In the genomic region with DNA sequence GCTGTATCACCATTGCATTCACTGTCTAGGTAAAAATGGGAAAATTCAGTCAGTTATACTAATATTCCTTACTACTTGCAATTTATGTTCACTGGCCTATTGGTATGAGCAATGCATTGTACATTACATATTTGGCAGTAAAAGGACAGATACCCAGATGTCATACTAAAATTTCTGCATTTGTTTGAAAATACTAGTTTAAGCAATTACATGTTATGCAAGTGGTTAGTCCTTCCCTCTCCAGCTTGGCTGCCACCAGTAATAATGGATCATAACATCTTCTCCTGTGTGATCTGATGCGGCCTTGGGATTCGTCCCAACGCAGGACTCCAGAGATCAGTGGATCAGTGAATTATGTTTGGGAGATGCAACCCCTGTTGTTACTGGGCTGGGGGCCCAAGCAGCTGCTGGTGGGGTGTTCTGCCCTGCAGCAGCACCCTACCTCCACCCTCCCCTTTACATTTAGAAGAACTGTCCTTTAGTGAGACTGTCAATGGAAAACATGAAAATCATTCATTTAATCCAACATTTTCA, we compare ENCODE assay signal across 11 cellular contexts. TPM values are rescaled to one million over a fixed set of nuclear protein-coding genes. Genes with fewer than 3 reads are reported as not detected.
DNase-seq lines count a peak whose midpoint lies in the region; ATAC-seq, FAIRE-seq and TF ChIP-seq lines count a peak whose summit lies in the region.
"Had no signal": no experiment of that assay in that cellular context is flagged by ENCODE, and none has a peak within 500 bp of the region (broad histone marks: within the 10 kb centered on the region; RNA-seq: fewer than 3 reads in every experiment).

No MANE protein-coding gene starts in this region.

- no peaks in the 10 kb centered on the region for H3K27me3 ChIP-seq in adipocyte (replicated peaks; ENCODE audit: control insufficient read depth, insufficient read depth, low read length)
- H3K27me3 ChIP-seq in heart left ventricle = no peaks in the 10 kb centered on the region
- no peaks in the 10 kb centered on the region for H3K27me3 ChIP-seq in pancreas
- H3K27me3 ChIP-seq in uterus = no peaks in the 10 kb centered on the region

- H3K4me1 ChIP-seq in adipocyte (ENCODE audit: control insufficient read depth, insufficient read depth, low read length) = peaks cover 49% of the 10 kb centered on the region
- H3K4me1 ChIP-seq in heart left ventricle = peaks cover 17 to 86% (median 39%) of the 10 kb centered on the region in 12 donors
- peaks cover 13 to 45% (median 42%) of the 10 kb centered on the region in 3 donors for H3K4me1 ChIP-seq in pancreas
- H3K4me1 ChIP-seq in uterus = peaks cover 9 to 18% of the 10 kb centered on the region in 2 donors

- H3K9ac ChIP-seq in adipocyte (ENCODE audit: low read length) = peak overlapping the region; percentile 82

- no peak for FAIRE-seq in pancreas (lab: Jason Lieb, UNC)

- peak overlapping the region; percentile 76 to 95 (median 90) for H3K27ac ChIP-seq in heart left ventricle
- H3K27ac ChIP-seq in pancreas = peak overlapping the region; percentile 92 to 98 (median 94)
- peak overlapping the region; percentile 94 for H3K27ac ChIP-seq in uterus

- H3K4me3 ChIP-seq in adipocyte (ENCODE audit: low read length) = peak overlapping the region; percentile 49
- no peak overlapping the region for H3K4me3 ChIP-seq in heart left ventricle
- H3K4me3 ChIP-seq in pancreas = no peak overlapping the region
- no peak overlapping the region for H3K4me3 ChIP-seq in uterus

- no peak for TF ChIP-seq POLR2A in heart left ventricle (IDR thresholded peaks at IDR 0.05)
- TF ChIP-seq POLR2A in uterus (IDR thresholded peaks at IDR 0.05) = no peak

- no peaks in the 10 kb centered on the region for H3K36me3 ChIP-seq in adipocyte (ENCODE audit: control insufficient read depth, insufficient read depth, low read length, severe bottlenecking)
- no peaks in the 10 kb centered on the region for H3K36me3 ChIP-seq in heart left ventricle
- no peaks in the 10 kb centered on the region for H3K36me3 ChIP-seq in pancreas
- H3K36me3 ChIP-seq in uterus = no peaks in the 10 kb centered on the region

- TF ChIP-seq CTCF in heart left ventricle (IDR thresholded peaks at IDR 0.05) (no peak), pancreas (IDR thresholded peaks at IDR 0.05) (no peak), uterus (IDR thresholded peaks at IDR 0.05) (no peak)

- no peaks in the 10 kb centered on the region for H3K9me3 ChIP-seq in adipocyte (ENCODE audit: control insufficient read depth, low read length)
- no peaks in the 10 kb centered on the region for H3K9me3 ChIP-seq in heart left ventricle
- no peaks in the 10 kb centered on the region for H3K9me3 ChIP-seq in pancreas
- no peaks in the 10 kb centered on the region for H3K9me3 ChIP-seq in uterus

- intact Hi-C loops in heart left ventricle (cut with DNase I) = loop anchor here in 4 of 10 donors (1.0 to 10.0 kb wide), 6 partner anchors 11 to 173 kb away; partner anchors contain the start of genes PDK4 (in 1 of the 4) and PON2 (in 1 of the 4)
- intact Hi-C loops in pancreas (cut with DNase I) = loop anchor here in 1 of 3 donors (10.0 kb wide), 1 partner anchor 53 kb away; no protein-coding TSS in a partner anchor
- intact Hi-C loops in uterus (cut with DNase I; ENCODE audit: low total_unique reads) = no loop called here

- no peak for DNase-seq in adipocyte (ENCODE audit: low read depth)
- peak in 1 of 5 donors; percentile 57 for DNase-seq in heart left ventricle
- DNase-seq in pancreas = peak in 2 of 6 donors; percentile 23 to 32
- DNase-seq in uterus = peak; percentile 41 to 48
- no peak for DNase-seq in NCI-H2196 (lab: John Stamatoyannopoulos, UW; ENCODE audit: unreplicated experiment)
- DNase-seq in NCI-H748 (lab: John Stamatoyannopoulos, UW; ENCODE audit: unreplicated experiment) = no peak
- no peak for DNase-seq in NCI-H1694 (lab: John Stamatoyannopoulos, UW)
- DNase-seq: activated CD8-positive, alpha-beta T cell treated with anti-CD3 and anti-CD28 coated beads, Interleukin-2, amount 10 ng/mL, durations not matched to agents 7 days and 5 days; islet precursor cell; NCI-H1092 treated with DMSO at 0.1 percent for 48 hours had no signal

- ATAC-seq in heart left ventricle (no peak), pancreas (no peak)
- ATAC-seq: activated CD8-positive, alpha-beta T cell treated with anti-CD3 and anti-CD28 coated beads, Interleukin-2, amount 10 ng/mL, durations not matched to agents 7 days and 5 days; activated naive CD4-positive, alpha-beta T cell treated with anti-CD3 and anti-CD28 coated beads, Interleukin-2, amount 50 U/mL, for 72 hours had no signal

- WGBS in heart left ventricle, 4 donors = 76 to 91% (median 80%) methylated on average over 3 of the region's 3 CpGs
- 71 to 79% methylated on average over 3 of the region's 3 CpGs for WGBS in pancreas, 2 donors

RNA-seq across cellular contexts. Expression of gene PDK4, which starts 11.2 kb away (rescaled TPM):
- total RNA-seq in heart left ventricle = 1,000 to 10,000 TPM in 2 of 9 donors, 100 to 1,000 TPM in 5, 10 to 100 TPM in 2; 45.6 to 4,362 (median 173) TPM
- polyA plus RNA-seq in heart left ventricle = 100 to 1,000 TPM; 116 to 724 TPM
- 100 to 1,000 TPM in 1 of 6 donors, 10 to 100 TPM in 5; 20.4 to 679 (median 53.0) TPM for total RNA-seq in pancreas
- 10 to 100 TPM; 71.3 to 71.7 TPM for polyA plus RNA-seq in pancreas
- 100 to 1,000 TPM in 3 of 4 donors, 10 to 100 TPM in 1; 12.0 to 509 (median 177) TPM for total RNA-seq in uterus
- total RNA-seq: activated CD8-positive, alpha-beta T cell treated with anti-CD3 and anti-CD28 coated beads, Interleukin-2, amount 10 ng/mL, durations not matched to agents 7 days and 5 days; activated naive CD4-positive, alpha-beta T cell treated with anti-CD3 and anti-CD28 coated beads, Interleukin-2, amount 50 U/mL, for 72 hours had no signal

Comparison
In these comparisons a context has a peak if more than half of its experiments do, and no peak if none do; other contexts are left out.
1. DNase-seq: peak in uterus (2 of 2); none in adipocyte (single experiment), NCI-H2196 (single experiment), NCI-H748 (single experiment) and NCI-H1694 (single experiment).
2. Peak in every context shown above with its lines, with median percentiles within 50 percentile points of each other: H3K27ac ChIP-seq.